Comparison of ENCODE assay signal across 20 cellular contexts in genomic region chr5:141944086-141944485, GRCh38. TPM values are rescaled to one million over a fixed set of nuclear protein-coding genes. Genes with fewer than 3 reads are reported as not detected.
DNase-seq lines count a peak whose midpoint lies in the region; ATAC-seq, FAIRE-seq and TF ChIP-seq lines count a peak whose summit lies in the region.
"Had no signal": no experiment of that assay in that cellular context is flagged by ENCODE, and none has a peak within 500 bp of the region (broad histone marks: within the 10 kb centered on the region; RNA-seq: fewer than 3 reads in every experiment).

No MANE protein-coding gene starts in this region.

- H3K27me3 ChIP-seq in left ventricle myocardium inferior (ENCODE audit: low read depth), result no peaks in the 10 kb centered on the region
- no peaks in the 10 kb centered on the region for H3K27me3 ChIP-seq in heart left ventricle
- no peaks in the 10 kb centered on the region for H3K27me3 ChIP-seq in bronchial epithelial cell (ENCODE audit: control insufficient read depth, insufficient read depth, low read length)
- H3K27me3 ChIP-seq in aorta (ENCODE audit: control insufficient read depth in 1 of 2, insufficient read depth in 2 of 2, low read length in 1 of 2), result no peaks in the 10 kb centered on the region
- no peaks in the 10 kb centered on the region for H3K27me3 ChIP-seq in HAP-1 (ENCODE audit: low read depth)
- H3K27me3 ChIP-seq: BE2C had no signal

- H3K4me1 ChIP-seq in left ventricle myocardium inferior (peaks cover 77% of the 10 kb centered on the region), heart left ventricle (peaks cover 0 to 65% (median 41%) of the 10 kb centered on the region in 12 donors), aorta (ENCODE audit: control insufficient read depth in 1 of 2, insufficient read depth in 2 of 2, low read length in 2 of 2) (no peaks in the 10 kb centered on the region), HAP-1 (no peaks in the 10 kb centered on the region)

- H3K27ac ChIP-seq in left ventricle myocardium inferior (replicated peaks), result peak overlapping the region; percentile 69
- H3K27ac ChIP-seq in heart left ventricle, result no peak overlapping the region
- no peak overlapping the region for H3K27ac ChIP-seq in aorta (ENCODE audit: low read depth in 1 of 2, low read length in 2 of 2)
- H3K27ac ChIP-seq: A549, C4-2B had no signal

- H3K36me3 ChIP-seq in left ventricle myocardium inferior (peaks cover 14% of the 10 kb centered on the region), heart left ventricle (peaks cover 0 to 42% (median 15%) of the 10 kb centered on the region in 9 donors), bronchial epithelial cell (ENCODE audit: control insufficient read depth, insufficient read depth, low read length) (peaks cover 1% of the 10 kb centered on the region), aorta (ENCODE audit: control insufficient read depth in 1 of 2, insufficient read depth in 2 of 2, low read length in 1 of 2) (no peaks in the 10 kb centered on the region), HAP-1 (replicated peaks) (no peaks in the 10 kb centered on the region)

- no peak overlapping the region for H3K4me3 ChIP-seq in left ventricle myocardium inferior
- no peak overlapping the region for H3K4me3 ChIP-seq in heart left ventricle
- H3K4me3 ChIP-seq in bronchial epithelial cell (ENCODE audit: low read depth, low read length), result no peak overlapping the region
- no peak overlapping the region for H3K4me3 ChIP-seq in epithelial cell of esophagus (ENCODE audit: low read length)
- H3K4me3 ChIP-seq in aorta (ENCODE audit: low read length in 2 of 2), result no peak overlapping the region
- H3K4me3 ChIP-seq in HAP-1, result no peak overlapping the region
- H3K4me3 ChIP-seq: A549, GM23338 had no signal

- H3K9me3 ChIP-seq in left ventricle myocardium inferior (replicated peaks), result no peaks in the 10 kb centered on the region
- H3K9me3 ChIP-seq in heart left ventricle, result no peaks in the 10 kb centered on the region
- H3K9me3 ChIP-seq in aorta (ENCODE audit: control insufficient read depth, low read length), result no peaks in the 10 kb centered on the region
- no peaks in the 10 kb centered on the region for H3K9me3 ChIP-seq in HAP-1
- H3K9me3 ChIP-seq: A549, BE2C had no signal

- in situ Hi-C loops in HAP-1 (cut with MboI; ENCODE audit: low sequenced_read_pairs), result no loop called here

- no peak for ATAC-seq in heart left ventricle
- no peak for ATAC-seq in aorta (ENCODE audit: low FRiP score)
- ATAC-seq: A549, GM23338 had no signal

- intact Hi-C loops in left ventricle myocardium inferior (cut with micrococcal nuclease), result no loop called here
- intact Hi-C loops in heart left ventricle (cut with DNase I), result no loop called here
- intact Hi-C loops in aorta (cut with DNase I), result no loop called here

- FAIRE-seq in bronchial epithelial cell (lab: Jason Lieb, UNC), result no peak
- FAIRE-seq: A549, G401.6, GM12891 had no signal

- DNase-seq in left ventricle myocardium inferior (no peak), heart left ventricle (no peak), bronchial epithelial cell (ENCODE audit: low read depth) (peak; percentile 78), epithelial cell of esophagus (ENCODE audit: low read depth) (peak; percentile 83), aorta (no peak), HAP-1 (ENCODE audit: low spot score in 2 of 2) (no peak), iPS-NIHi11 (ENCODE audit: low spot score) (no peak)
- DNase-seq: BE2C; CD4-positive, alpha-beta memory T cell; DMS153; DMS79 treated with DMSO at 0.1 percent for 48 hours; EL; H7; HFFc6 had no signal

- WGBS in heart left ventricle, 4 donors, result 66 to 75% (median 72%) methylated on average over 8 of the region's 8 CpGs
- WGBS in aorta, 2 donors, result 67 to 74% methylated on average over 8 of the region's 8 CpGs

- TF ChIP-seq POLR2A in heart left ventricle (IDR thresholded peaks at IDR 0.05), result no peak

- TF ChIP-seq CTCF in left ventricle myocardium inferior (IDR thresholded peaks at IDR 0.05; ENCODE audit: borderline replicate concordance) (no peak), heart left ventricle (IDR thresholded peaks at IDR 0.05) (no peak), bronchial epithelial cell (IDR thresholded peaks at IDR 0.05; ENCODE audit: insufficient read depth, low read length, severe bottlenecking) (no peak), epithelial cell of esophagus (IDR thresholded peaks at IDR 0.05; ENCODE audit: insufficient read depth, low read depth, low read length, missing control alignments) (no peak)

RNA-seq across cellular contexts. Expression of gene PCDH12, which starts 13.9 kb away (rescaled TPM):
- total RNA-seq in left ventricle myocardium inferior, result 7.6 TPM
- total RNA-seq in heart left ventricle, result 10 to 100 TPM in 6 of 9 donors, 1 to 10 TPM in 3; 5.0 to 23.9 (median 11.2) TPM
- polyA plus RNA-seq in heart left ventricle, result 1 to 10 TPM; 2.9 to 5.7 TPM
- under 0.01 and 0.26 TPM in 2 replicates for total RNA-seq in bronchial epithelial cell
- 10 to 100 TPM in 1 of 2 donors, 1 to 10 TPM in 1; 8.0 to 10.3 TPM for total RNA-seq in aorta
- under 1 TPM; 0.88 to 0.95 TPM for polyA plus RNA-seq in aorta
- total RNA-seq: CD4-positive, alpha-beta memory T cell had no signal
- polyA plus RNA-seq: A549, AG04450 had no signal

RNA-seq across cellular contexts. Expression of gene DELE1, which starts 20.4 kb away (rescaled TPM):
- total RNA-seq in left ventricle myocardium inferior, result 125 TPM
- 100 to 1,000 TPM in 4 of 9 donors, 10 to 100 TPM in 5; 63.1 to 174 (median 96.0) TPM for total RNA-seq in heart left ventricle
- 10 to 100 TPM; 56.8 to 59.1 TPM for polyA plus RNA-seq in heart left ventricle
- total RNA-seq in bronchial epithelial cell, result 14.0 and 19.2 TPM in 2 replicates
- total RNA-seq in aorta, result 100 to 1,000 TPM in 1 of 2 donors, 10 to 100 TPM in 1; 75.5 to 100 TPM
- polyA plus RNA-seq in aorta, result 10 to 100 TPM; 25.0 to 79.6 TPM

RNA-seq across cellular contexts. Expression of gene RNF14, which starts 24.8 kb away (rescaled TPM):
- total RNA-seq in left ventricle myocardium inferior (120 TPM), heart left ventricle (100 to 1,000 TPM in 5 of 9 donors, 10 to 100 TPM in 4; 88.5 to 131 (median 103) TPM), bronchial epithelial cell (43.3 and 49.8 TPM in 2 replicates), aorta (10 to 100 TPM; 53.0 to 54.6 TPM)
- polyA plus RNA-seq in heart left ventricle (100 to 1,000 TPM in 1 of 2 donors, 10 to 100 TPM in 1; 21.3 to 105 TPM), aorta (10 to 100 TPM; 44.3 to 55.0 TPM)

Comparison
In these comparisons a context has a peak if more than half of its experiments do, and no peak if none do; other contexts are left out.
1. DNase-seq: peak in bronchial epithelial cell (single experiment) and epithelial cell of esophagus (single experiment); none in left ventricle myocardium inferior (single experiment), heart left ventricle (0 of 5), aorta (0 of 2), HAP-1 (0 of 2) and iPS-NIHi11 (single experiment).